In genomic region chr17:80991645-80992076, GRCh38 we compare ENCODE assay signal across 1 cellular context.
A peak's percentile ranks its signal among the peaks of the same experiment; 100 is the strongest.
TF ChIP-seq lines count a peak whose summit lies in the region.

TSS of gene CHMP6 (plus strand) at chr17:80991841. CDS start at chr17:80991919, 78 bp downstream.

TF ChIP-seq in HepG2, 621 proteins besides CTCF, POLR2A, EP300 and RAD21 (continued from another document and continues in another):
- TF ChIP-seq, protein P1, sequence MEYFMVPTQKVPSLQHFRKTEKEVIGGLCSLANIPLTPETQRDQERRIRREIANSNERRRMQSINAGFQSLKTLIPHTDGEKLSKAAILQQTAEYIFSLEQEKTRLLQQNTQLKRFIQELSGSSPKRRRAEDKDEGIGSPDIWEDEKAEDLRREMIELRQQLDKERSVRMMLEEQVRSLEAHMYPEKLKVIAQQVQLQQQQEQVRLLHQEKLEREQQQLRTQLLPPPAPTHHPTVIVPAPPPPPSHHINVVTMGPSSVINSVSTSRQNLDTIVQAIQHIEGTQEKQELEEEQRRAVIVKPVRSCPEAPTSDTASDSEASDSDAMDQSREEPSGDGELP (IDR thresholded peaks at IDR 0.05; ENCODE audit: borderline replicate concordance, low read depth): no peak
- TF ChIP-seq FOXO1 (CRISPR knock-in tag; IDR thresholded peaks at IDR 0.05) (no peak; the same call in 1 of the 2 replicates), SKI (IDR thresholded peaks at IDR 0.05; ENCODE audit: partially characterized antibody) (peak; percentile 30), PBX2 (CRISPR knock-in tag; IDR thresholded peaks at IDR 0.05) (no peak), EHMT2 (IDR thresholded peaks at IDR 0.05; ENCODE audit: borderline replicate concordance, low read depth, low read length) (no peak), ZNF354B (CRISPR knock-in tag; IDR thresholded peaks at IDR 0.05) (no peak), ARID2 (CRISPR knock-in tag; IDR thresholded peaks at IDR 0.05; ENCODE audit: borderline replicate concordance) (no peak), KLF13 (CRISPR knock-in tag; IDR thresholded peaks at IDR 0.05) (no peak), JUND (CRISPR knock-in tag; IDR thresholded peaks at IDR 0.05) (no peak), NBN (conservative IDR thresholded peaks at IDR 0.05) (no peak), RFX5 (IDR thresholded peaks at IDR 0.05; ENCODE audit: low read depth, low read length) (0 out of 2 replicates have a peak, but pooled peaks have one; percentile 6), SIN3A (IDR thresholded peaks at IDR 0.05; ENCODE audit: borderline replicate concordance, low read depth, low read length) (peak; percentile 86; the same call in 1 of the 2 replicates), PAF1 (CRISPR knock-in tag; IDR thresholded peaks at IDR 0.05) (no peak), ZNF550 (CRISPR knock-in tag; IDR thresholded peaks at IDR 0.05; ENCODE audit: borderline replicate concordance) (no peak), FOXC1 (CRISPR knock-in tag; IDR thresholded peaks at IDR 0.05; ENCODE audit: borderline replicate concordance) (no peak), ELK4 (CRISPR knock-in tag; IDR thresholded peaks at IDR 0.05; ENCODE audit: borderline replicate concordance) (0 out of 2 replicates have a peak, but pooled peaks have one; percentile 36), ZNF615 (CRISPR knock-in tag; IDR thresholded peaks at IDR 0.05; ENCODE audit: borderline replicate concordance) (no peak), NR2F6 (IDR thresholded peaks at IDR 0.05) (no peak), NR2F6 (CRISPR knock-in tag; IDR thresholded peaks at IDR 0.05) (no peak), ZKSCAN1 (IDR thresholded peaks at IDR 0.05; ENCODE audit: low read length) (no peak), ZNF781 (CRISPR knock-in tag; IDR thresholded peaks at IDR 0.05; ENCODE audit: borderline replicate concordance, not compliant biosample characterization) (no peak), MXD4 (CRISPR knock-in tag; IDR thresholded peaks at IDR 0.05) (no peak), ZHX1 (CRISPR knock-in tag; IDR thresholded peaks at IDR 0.05; ENCODE audit: low read depth) (no peak), SMAD9 (CRISPR knock-in tag; IDR thresholded peaks at IDR 0.05) (no peak), ZNF407 (CRISPR knock-in tag; IDR thresholded peaks at IDR 0.05; ENCODE audit: not compliant biosample characterization) (no peak), MTF1 (CRISPR knock-in tag; IDR thresholded peaks at IDR 0.05) (no peak), FIP1L1 (IDR thresholded peaks at IDR 0.05; ENCODE audit: borderline replicate concordance, insufficient read depth, low read depth, low read length) (no peak), NKX3-1 (CRISPR knock-in tag; IDR thresholded peaks at IDR 0.05) (no peak), NFE2 (CRISPR knock-in tag; IDR thresholded peaks at IDR 0.05) (no peak), ZSCAN20 (CRISPR knock-in tag; IDR thresholded peaks at IDR 0.05; ENCODE audit: borderline replicate concordance) (no peak), YY1 (IDR thresholded peaks at IDR 0.05; ENCODE audit: insufficient read depth, insufficient replicate concordance, low read depth, low read length) (peak; percentile 93), TP53 (CRISPR knock-in tag; conservative IDR thresholded peaks at IDR 0.05) (0 out of 2 replicates have a peak, but pooled peaks have one; percentile 31), ZNF205 (CRISPR knock-in tag; IDR thresholded peaks at IDR 0.05) (no peak), SRY (CRISPR knock-in tag; IDR thresholded peaks at IDR 0.05) (0 out of 2 replicates have a peak, but pooled peaks have one; percentile 75), ZXDC (CRISPR knock-in tag; IDR thresholded peaks at IDR 0.05) (peak; percentile 60; the same call in 1 of the 2 replicates), STAG1 (CRISPR knock-in tag; IDR thresholded peaks at IDR 0.05) (no peak), ZNF546 (CRISPR knock-in tag; conservative IDR thresholded peaks at IDR 0.05) (no peak)
- TF ChIP-seq, protein P2, sequence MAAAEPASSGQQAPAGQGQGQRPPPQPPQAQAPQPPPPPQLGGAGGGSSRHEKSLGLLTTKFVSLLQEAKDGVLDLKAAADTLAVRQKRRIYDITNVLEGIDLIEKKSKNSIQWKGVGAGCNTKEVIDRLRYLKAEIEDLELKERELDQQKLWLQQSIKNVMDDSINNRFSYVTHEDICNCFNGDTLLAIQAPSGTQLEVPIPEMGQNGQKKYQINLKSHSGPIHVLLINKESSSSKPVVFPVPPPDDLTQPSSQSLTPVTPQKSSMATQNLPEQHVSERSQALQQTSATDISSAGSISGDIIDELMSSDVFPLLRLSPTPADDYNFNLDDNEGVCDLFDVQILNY (CRISPR knock-in tag; conservative IDR thresholded peaks at IDR 0.05): no peak
- TF ChIP-seq, protein P3, sequence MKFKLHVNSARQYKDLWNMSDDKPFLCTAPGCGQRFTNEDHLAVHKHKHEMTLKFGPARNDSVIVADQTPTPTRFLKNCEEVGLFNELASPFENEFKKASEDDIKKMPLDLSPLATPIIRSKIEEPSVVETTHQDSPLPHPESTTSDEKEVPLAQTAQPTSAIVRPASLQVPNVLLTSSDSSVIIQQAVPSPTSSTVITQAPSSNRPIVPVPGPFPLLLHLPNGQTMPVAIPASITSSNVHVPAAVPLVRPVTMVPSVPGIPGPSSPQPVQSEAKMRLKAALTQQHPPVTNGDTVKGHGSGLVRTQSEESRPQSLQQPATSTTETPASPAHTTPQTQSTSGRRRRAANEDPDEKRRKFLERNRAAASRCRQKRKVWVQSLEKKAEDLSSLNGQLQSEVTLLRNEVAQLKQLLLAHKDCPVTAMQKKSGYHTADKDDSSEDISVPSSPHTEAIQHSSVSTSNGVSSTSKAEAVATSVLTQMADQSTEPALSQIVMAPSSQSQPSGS (CRISPR knock-in tag; IDR thresholded peaks at IDR 0.05): no peak; the same call in 1 of the 2 replicates
- TF ChIP-seq, protein P4, sequence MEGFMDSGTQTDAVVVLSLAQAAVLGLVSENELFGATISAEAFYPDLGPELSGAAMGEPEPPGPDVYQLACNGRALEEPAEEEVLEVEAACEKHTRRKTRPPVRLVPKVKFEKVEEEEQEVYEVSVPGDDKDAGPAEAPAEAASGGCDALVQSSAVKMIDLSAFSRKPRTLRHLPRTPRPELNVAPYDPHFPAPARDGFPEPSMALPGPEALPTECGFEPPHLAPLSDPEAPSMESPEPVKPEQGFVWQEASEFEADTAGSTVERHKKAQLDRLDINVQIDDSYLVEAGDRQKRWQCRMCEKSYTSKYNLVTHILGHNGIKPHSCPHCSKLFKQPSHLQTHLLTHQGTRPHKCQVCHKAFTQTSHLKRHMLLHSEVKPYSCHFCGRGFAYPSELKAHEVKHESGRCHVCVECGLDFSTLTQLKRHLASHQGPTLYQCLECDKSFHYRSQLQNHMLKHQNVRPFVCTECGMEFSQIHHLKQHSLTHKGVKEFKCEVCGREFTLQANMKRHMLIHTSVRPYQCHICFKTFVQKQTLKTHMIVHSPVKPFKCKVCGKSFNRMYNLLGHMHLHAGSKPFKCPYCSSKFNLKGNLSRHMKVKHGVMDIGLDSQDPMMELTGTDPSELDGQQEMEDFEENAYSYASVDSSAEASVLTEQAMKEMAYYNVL (CRISPR knock-in tag; IDR thresholded peaks at IDR 0.05; ENCODE audit: borderline replicate concordance): no peak
